ENCODE assay signal across 25 cellular contexts in the genomic region with DNA sequence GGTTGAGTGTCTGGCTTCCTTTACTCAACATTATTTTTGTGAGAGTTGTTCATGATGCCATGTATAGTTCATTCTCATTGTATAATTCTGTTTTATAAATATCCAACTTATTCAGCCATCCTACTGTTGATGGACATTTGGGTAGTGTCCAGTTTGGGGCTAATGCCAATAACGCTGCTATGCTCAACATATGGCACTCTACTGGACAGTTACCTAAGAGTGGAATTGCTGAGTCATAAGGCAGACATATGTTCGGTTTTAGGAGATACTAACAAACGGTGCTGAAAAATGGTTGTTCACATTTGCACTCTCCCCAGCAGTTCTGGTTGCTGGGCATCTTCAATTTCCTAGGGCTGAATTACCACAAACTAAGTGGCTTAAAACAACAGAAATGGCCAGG. TPM values are rescaled to one million over a fixed set of nuclear protein-coding genes. Genes with fewer than 3 reads are reported as not detected.
DNase-seq lines count a peak whose midpoint lies in the region; ATAC-seq and TF ChIP-seq lines count a peak whose summit lies in the region.
"Had no signal": no experiment of that assay in that cellular context is flagged by ENCODE, and none has a peak within 500 bp of the region (broad histone marks: within the 10 kb centered on the region; RNA-seq: fewer than 3 reads in every experiment).

No MANE protein-coding gene starts in this region.

- H3F3A ChIP-seq in GM23248 (ENCODE audit: insufficient read depth): no peaks in the 10 kb centered on the region

- no peaks in the 10 kb centered on the region for H3K79me2 ChIP-seq in GM23248 (ENCODE audit: insufficient read depth)

- WGBS in GM23248 (ENCODE audit: low coverage in 1 of 2, low lambda C conversion rate in 2 of 2, missing lambda C conversion rate in 2 of 2), 2 experiments: 60 to 68% methylated on average over 3 of the region's 3 CpGs

- no peaks in the 10 kb centered on the region for H3K9me3 ChIP-seq in GM23248 (ENCODE audit: low read depth)
- H3K9me3 ChIP-seq: HAP-1, mucosa of descending colon, psoas muscle, SJCRH30, tibial nerve had no signal

- H3K27ac ChIP-seq in GM23248: no peak overlapping the region
- H3K27ac ChIP-seq: heart right ventricle, psoas muscle, SJCRH30, tibial nerve, WERI-Rb-1 had no signal

- H3K4me1 ChIP-seq in GM23248 (ENCODE audit: insufficient read depth): no peaks in the 10 kb centered on the region
- H3K4me1 ChIP-seq: HAP-1, psoas muscle, SJCRH30, tibial nerve had no signal

- H3K36me3 ChIP-seq in GM23248 (ENCODE audit: low read depth): no peaks in the 10 kb centered on the region
- H3K36me3 ChIP-seq: HAP-1, SJCRH30, WERI-Rb-1 had no signal

- in situ Hi-C loops in GM23248 (cut with MboI): no loop called here

- H3K4me3 ChIP-seq in GM23248: no peak overlapping the region
- H3K4me3 ChIP-seq: HAP-1, heart right ventricle, mucosa of descending colon, psoas muscle, SJCRH30, tibial nerve had no signal

- DNase-seq in GM23248 (peak; percentile 26), fibroblast of gingiva (ENCODE audit: low read depth) (peak; percentile 87), superior temporal gyrus (ENCODE audit: extremely low spot score) (peak; percentile 69), hepatic stellate cell (ENCODE audit: low spot score) (no peak), NCI-H2081 (lab: John Stamatoyannopoulos, UW) (no peak)
- DNase-seq: activated gamma-delta T cell; amniotic stem cell; DND-41; effector CD4-positive, alpha-beta T cell; heart right ventricle; left ventricle myocardium superior; mucosa of descending colon; NCI-H1436; psoas muscle; SJCRH30; small intestine; stimulated activated CD4-positive, alpha-beta T cell treated with anti-CD3 and anti-CD28 coated beads, Interleukin-4, amount 100 ng/mL, for 1 hour; stimulated activated naive CD8-positive, alpha-beta T cell treated with anti-CD3 and anti-CD28 coated beads, Interleukin-15, Interleukin-2, amounts not matched to agents 100 U/mL and 50 U/mL, for 24 hours; T-helper 17 cell; WERI-Rb-1 had no signal

- no peak overlapping the region for H3K9ac ChIP-seq in GM23248

- no peaks in the 10 kb centered on the region for H3K27me3 ChIP-seq in GM23248 (replicated peaks; ENCODE audit: insufficient read depth)
- H3K27me3 ChIP-seq: heart right ventricle, SJCRH30, tibial nerve had no signal

- H4K20me1 ChIP-seq in GM23248 (ENCODE audit: insufficient read depth): no peaks in the 10 kb centered on the region

- no peak overlapping the region for H3K4me2 ChIP-seq in GM23248 (ENCODE audit: unreplicated experiment)

- peak; percentile 52 for ATAC-seq in SK-N-SH treated with all-trans-retinoic acid at 6 μM for 48 hours
- no peak for ATAC-seq in HG03135 (IDR thresholded peaks at IDR 0.05; ENCODE audit: unreplicated experiment)
- ATAC-seq: esophagus mucosa; heart right ventricle; left ventricle myocardium superior; mucosa of descending colon; psoas muscle; stimulated activated naive CD8-positive, alpha-beta T cell treated with anti-CD3 and anti-CD28 coated beads, Interleukin-15, Interleukin-2, amounts not matched to agents 100 U/mL and 50 U/mL, for 24 hours; T-helper 17 cell had no signal

- no peak overlapping the region for H2AFZ ChIP-seq in GM23248

- H3K9me2 ChIP-seq in GM23248 (ENCODE audit: insufficient read depth): no peaks in the 10 kb centered on the region

TF ChIP-seq in SK-N-SH treated with all-trans-retinoic acid at 6 μM for 48 hours, 23 proteins besides CTCF, POLR2A, EP300 and RAD21:
- TF ChIP-seq ESRRG (CRISPR knock-in tag; IDR thresholded peaks at IDR 0.05): no peak
- TF ChIP-seq, protein P1, sequence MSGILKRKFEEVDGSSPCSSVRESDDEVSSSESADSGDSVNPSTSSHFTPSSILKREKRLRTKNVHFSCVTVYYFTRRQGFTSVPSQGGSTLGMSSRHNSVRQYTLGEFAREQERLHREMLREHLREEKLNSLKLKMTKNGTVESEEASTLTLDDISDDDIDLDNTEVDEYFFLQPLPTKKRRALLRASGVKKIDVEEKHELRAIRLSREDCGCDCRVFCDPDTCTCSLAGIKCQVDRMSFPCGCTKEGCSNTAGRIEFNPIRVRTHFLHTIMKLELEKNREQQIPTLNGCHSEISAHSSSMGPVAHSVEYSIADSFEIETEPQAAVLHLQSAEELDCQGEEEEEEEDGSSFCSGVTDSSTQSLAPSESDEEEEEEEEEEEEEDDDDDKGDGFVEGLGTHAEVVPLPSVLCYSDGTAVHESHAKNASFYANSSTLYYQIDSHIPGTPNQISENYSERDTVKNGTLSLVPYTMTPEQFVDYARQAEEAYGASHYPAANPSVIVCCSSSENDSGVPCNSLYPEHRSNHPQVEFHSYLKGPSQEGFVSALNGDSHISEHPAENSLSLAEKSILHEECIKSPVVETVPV (CRISPR knock-in tag; IDR thresholded peaks at IDR 0.05): no peak
- no peak for TF ChIP-seq SNAI2 (CRISPR knock-in tag; IDR thresholded peaks at IDR 0.05)
- TF ChIP-seq, protein P2, sequence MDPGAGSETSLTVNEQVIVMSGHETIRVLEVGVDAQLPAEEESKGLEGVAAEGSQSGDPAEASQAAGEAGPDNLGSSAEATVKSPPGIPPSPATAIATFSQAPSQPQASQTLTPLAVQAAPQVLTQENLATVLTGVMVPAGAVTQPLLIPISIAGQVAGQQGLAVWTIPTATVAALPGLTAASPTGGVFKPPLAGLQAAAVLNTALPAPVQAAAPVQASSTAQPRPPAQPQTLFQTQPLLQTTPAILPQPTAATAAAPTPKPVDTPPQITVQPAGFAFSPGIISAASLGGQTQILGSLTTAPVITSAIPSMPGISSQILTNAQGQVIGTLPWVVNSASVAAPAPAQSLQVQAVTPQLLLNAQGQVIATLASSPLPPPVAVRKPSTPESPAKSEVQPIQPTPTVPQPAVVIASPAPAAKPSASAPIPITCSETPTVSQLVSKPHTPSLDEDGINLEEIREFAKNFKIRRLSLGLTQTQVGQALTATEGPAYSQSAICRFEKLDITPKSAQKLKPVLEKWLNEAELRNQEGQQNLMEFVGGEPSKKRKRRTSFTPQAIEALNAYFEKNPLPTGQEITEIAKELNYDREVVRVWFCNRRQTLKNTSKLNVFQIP (CRISPR knock-in tag; IDR thresholded peaks at IDR 0.05; ENCODE audit: borderline replicate concordance, low read depth): no peak
- TF ChIP-seq RARB (CRISPR knock-in tag; IDR thresholded peaks at IDR 0.05): no peak
- TF ChIP-seq ISL1 (CRISPR knock-in tag; IDR thresholded peaks at IDR 0.05): no peak
- no peak for TF ChIP-seq ZFP3 (CRISPR knock-in tag; IDR thresholded peaks at IDR 0.05)
- TF ChIP-seq, protein P3, sequence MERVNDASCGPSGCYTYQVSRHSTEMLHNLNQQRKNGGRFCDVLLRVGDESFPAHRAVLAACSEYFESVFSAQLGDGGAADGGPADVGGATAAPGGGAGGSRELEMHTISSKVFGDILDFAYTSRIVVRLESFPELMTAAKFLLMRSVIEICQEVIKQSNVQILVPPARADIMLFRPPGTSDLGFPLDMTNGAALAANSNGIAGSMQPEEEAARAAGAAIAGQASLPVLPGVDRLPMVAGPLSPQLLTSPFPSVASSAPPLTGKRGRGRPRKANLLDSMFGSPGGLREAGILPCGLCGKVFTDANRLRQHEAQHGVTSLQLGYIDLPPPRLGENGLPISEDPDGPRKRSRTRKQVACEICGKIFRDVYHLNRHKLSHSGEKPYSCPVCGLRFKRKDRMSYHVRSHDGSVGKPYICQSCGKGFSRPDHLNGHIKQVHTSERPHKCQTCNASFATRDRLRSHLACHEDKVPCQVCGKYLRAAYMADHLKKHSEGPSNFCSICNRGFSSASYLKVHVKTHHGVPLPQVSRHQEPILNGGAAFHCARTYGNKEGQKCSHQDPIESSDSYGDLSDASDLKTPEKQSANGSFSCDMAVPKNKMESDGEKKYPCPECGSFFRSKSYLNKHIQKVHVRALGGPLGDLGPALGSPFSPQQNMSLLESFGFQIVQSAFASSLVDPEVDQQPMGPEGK (CRISPR knock-in tag; IDR thresholded peaks at IDR 0.05; ENCODE audit: borderline replicate concordance): no peak
- TF ChIP-seq ZNF8 (CRISPR knock-in tag; IDR thresholded peaks at IDR 0.05): no peak
- TF ChIP-seq ZC3H10 (CRISPR knock-in tag; IDR thresholded peaks at IDR 0.05): no peak
- TF ChIP-seq GLIS3 (CRISPR knock-in tag; IDR thresholded peaks at IDR 0.05): no peak
- TF ChIP-seq ZFP30 (CRISPR knock-in tag; IDR thresholded peaks at IDR 0.05): no peak
- TF ChIP-seq, protein P4, sequence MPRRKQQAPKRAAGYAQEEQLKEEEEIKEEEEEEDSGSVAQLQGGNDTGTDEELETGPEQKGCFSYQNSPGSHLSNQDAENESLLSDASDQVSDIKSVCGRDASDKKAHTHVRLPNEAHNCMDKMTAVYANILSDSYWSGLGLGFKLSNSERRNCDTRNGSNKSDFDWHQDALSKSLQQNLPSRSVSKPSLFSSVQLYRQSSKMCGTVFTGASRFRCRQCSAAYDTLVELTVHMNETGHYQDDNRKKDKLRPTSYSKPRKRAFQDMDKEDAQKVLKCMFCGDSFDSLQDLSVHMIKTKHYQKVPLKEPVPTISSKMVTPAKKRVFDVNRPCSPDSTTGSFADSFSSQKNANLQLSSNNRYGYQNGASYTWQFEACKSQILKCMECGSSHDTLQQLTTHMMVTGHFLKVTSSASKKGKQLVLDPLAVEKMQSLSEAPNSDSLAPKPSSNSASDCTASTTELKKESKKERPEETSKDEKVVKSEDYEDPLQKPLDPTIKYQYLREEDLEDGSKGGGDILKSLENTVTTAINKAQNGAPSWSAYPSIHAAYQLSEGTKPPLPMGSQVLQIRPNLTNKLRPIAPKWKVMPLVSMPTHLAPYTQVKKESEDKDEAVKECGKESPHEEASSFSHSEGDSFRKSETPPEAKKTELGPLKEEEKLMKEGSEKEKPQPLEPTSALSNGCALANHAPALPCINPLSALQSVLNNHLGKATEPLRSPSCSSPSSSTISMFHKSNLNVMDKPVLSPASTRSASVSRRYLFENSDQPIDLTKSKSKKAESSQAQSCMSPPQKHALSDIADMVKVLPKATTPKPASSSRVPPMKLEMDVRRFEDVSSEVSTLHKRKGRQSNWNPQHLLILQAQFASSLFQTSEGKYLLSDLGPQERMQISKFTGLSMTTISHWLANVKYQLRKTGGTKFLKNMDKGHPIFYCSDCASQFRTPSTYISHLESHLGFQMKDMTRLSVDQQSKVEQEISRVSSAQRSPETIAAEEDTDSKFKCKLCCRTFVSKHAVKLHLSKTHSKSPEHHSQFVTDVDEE (CRISPR knock-in tag; IDR thresholded peaks at IDR 0.05): no peak
- TF ChIP-seq OSR1 (CRISPR knock-in tag; IDR thresholded peaks at IDR 0.05): no peak
- TF ChIP-seq ARNTL (CRISPR knock-in tag; IDR thresholded peaks at IDR 0.05; ENCODE audit: borderline replicate concordance, low read depth): no peak

RNA-seq across cellular contexts. Expression of a gene that starts 28.7 kb away (rescaled TPM):
- total RNA-seq in GM23248 (2014; rRNA removed; shearing (Covaris generic)): 27.9 and 52.0 TPM in 2 replicates
- 18.5 TPM in 2 replicates for polyA plus RNA-seq in GM23248 (2016; fragmentation: Nextera tagmentation; extraction: Ambion mirVana)

RNA-seq across cellular contexts. Expression of a gene that starts 48.5 kb away (rescaled TPM):
- under 0.01 and 0.54 TPM in 2 replicates for total RNA-seq in GM23248 (2014; rRNA removed; shearing (Covaris generic))
- polyA plus RNA-seq in GM23248 (2016; fragmentation: Nextera tagmentation; extraction: Ambion mirVana): 0.15 and 0.53 TPM in 2 replicates

Comparison
In these comparisons a context has a peak if more than half of its experiments do, and no peak if none do; other contexts are left out.
1. DNase-seq: peak in GM23248 (single experiment), fibroblast of gingiva (single experiment) and superior temporal gyrus (single experiment); none in hepatic stellate cell (single experiment) and NCI-H2081 (0 of 2).